In genomic region chr12:110088936-110089335, GRCh38 we compare ENCODE assay signal across 23 cellular contexts. TPM values are rescaled to one million over a fixed set of nuclear protein-coding genes. Genes with fewer than 3 reads are reported as not detected.
A peak's percentile ranks its signal among the peaks of the same experiment; 100 is the strongest.
DNase-seq lines count a peak whose midpoint lies in the region; ATAC-seq, FAIRE-seq and TF ChIP-seq lines count a peak whose summit lies in the region.
"Had no signal": no experiment of that assay in that cellular context is flagged by ENCODE, and none has a peak within 500 bp of the region (broad histone marks: within the 10 kb centered on the region; RNA-seq: fewer than 3 reads in every experiment).

No MANE protein-coding gene starts in this region.

- no peak for TF ChIP-seq CTCF in heart left ventricle (IDR thresholded peaks at IDR 0.05)

- no peak for FAIRE-seq in GM12891 (lab: Jason Lieb, UNC)
- FAIRE-seq: GM12892, keratinocyte, pancreas had no signal

- H3K36me3 ChIP-seq in heart left ventricle: no peaks in the 10 kb centered on the region
- H3K36me3 ChIP-seq in naive thymus-derived CD4-positive, alpha-beta T cell (ENCODE audit: control insufficient read depth in 2 of 3, insufficient read depth in 3 of 3, low read length in 3 of 3): no peaks in the 10 kb centered on the region
- H3K36me3 ChIP-seq: pancreas, sigmoid colon, SJCRH30, thoracic aorta had no signal

- H3K4me3 ChIP-seq in heart left ventricle: no peak overlapping the region
- H3K4me3 ChIP-seq in naive thymus-derived CD4-positive, alpha-beta T cell (ENCODE audit: low read length): no peak overlapping the region
- H3K4me3 ChIP-seq: pancreas, sigmoid colon, SJCRH30, thoracic aorta had no signal

- peaks cover 0 to 3% (median 0%) of the 10 kb centered on the region in 5 donors for H3K36me3 Mint-ChIP-seq in naive thymus-derived CD4-positive, alpha-beta T cell
- no peaks in the 10 kb centered on the region for H3K36me3 Mint-ChIP-seq in activated naive CD4-positive, alpha-beta T cell treated with anti-CD3 and anti-CD28 coated beads for 36 hours (ENCODE audit: low read depth)
- H3K36me3 Mint-ChIP-seq: WTC11 had no signal

- intact Hi-C loops in heart left ventricle (cut with DNase I): no loop called here
- intact Hi-C loops in naive thymus-derived CD4-positive, alpha-beta T cell (cut with micrococcal nuclease): no loop called here
- intact Hi-C loops in activated naive CD4-positive, alpha-beta T cell treated with anti-CD3 and anti-CD28 coated beads for 36 hours (cut with micrococcal nuclease): no loop called here

- H3K9me3 ChIP-seq in heart left ventricle: no peaks in the 10 kb centered on the region
- no peaks in the 10 kb centered on the region for H3K9me3 ChIP-seq in naive thymus-derived CD4-positive, alpha-beta T cell (ENCODE audit: control insufficient read depth in 2 of 3, low read length in 3 of 3)
- H3K9me3 ChIP-seq: pancreas, sigmoid colon, SJCRH30, thoracic aorta had no signal

- peaks cover 0 to 9% (median 0%) of the 10 kb centered on the region in 7 donors for H3K4me1 Mint-ChIP-seq in naive thymus-derived CD4-positive, alpha-beta T cell
- H3K4me1 Mint-ChIP-seq in activated naive CD4-positive, alpha-beta T cell treated with anti-CD3 and anti-CD28 coated beads for 36 hours (ENCODE audit: low read depth): no peaks in the 10 kb centered on the region
- H3K4me1 Mint-ChIP-seq: CD8-positive, alpha-beta memory T cell; nephron; T-helper 17 cell; WTC11 had no signal

- peak overlapping the region in 1 of 12 donors; percentile 79 for H3K27ac ChIP-seq in heart left ventricle
- H3K27ac ChIP-seq in naive thymus-derived CD4-positive, alpha-beta T cell (ENCODE audit: low read depth, low read length): no peak overlapping the region
- H3K27ac ChIP-seq: pancreas, sigmoid colon, SJCRH30, thoracic aorta had no signal

- H3K9me3 Mint-ChIP-seq in naive thymus-derived CD4-positive, alpha-beta T cell: peaks cover 0 to 5% (median 0%) of the 10 kb centered on the region in 11 donors
- no peaks in the 10 kb centered on the region for H3K9me3 Mint-ChIP-seq in activated naive CD4-positive, alpha-beta T cell treated with anti-CD3 and anti-CD28 coated beads for 36 hours
- H3K9me3 Mint-ChIP-seq: CD8-positive, alpha-beta memory T cell; nephron; WTC11 had no signal

- H3K27me3 ChIP-seq in heart left ventricle: peaks cover 0 to 8% (median 0%) of the 10 kb centered on the region in 9 donors
- no peaks in the 10 kb centered on the region for H3K27me3 ChIP-seq in naive thymus-derived CD4-positive, alpha-beta T cell (ENCODE audit: control insufficient read depth in 2 of 2, insufficient read depth in 2 of 2, low read length in 2 of 2)
- H3K27me3 ChIP-seq: pancreas, sigmoid colon, SJCRH30 had no signal

- WGBS in heart left ventricle, 4 donors: 81 to 88% (median 85%) methylated on average over 5 of the region's 5 CpGs

- no peak for DNase-seq in GM12891 (ENCODE audit: insufficient read length, low spot score)
- peak; percentile 69 for DNase-seq in NOMO-1 treated with DMSO at 0.1 percent for 48 hours (lab: John Stamatoyannopoulos, UW; ENCODE audit: unreplicated experiment)
- DNase-seq in heart left ventricle: no peak
- DNase-seq in naive thymus-derived CD4-positive, alpha-beta T cell: no peak
- DNase-seq in central memory CD4-positive, alpha-beta T cell: no peak
- no peak for DNase-seq in activated naive CD4-positive, alpha-beta T cell treated with anti-CD3 and anti-CD28 coated beads for 36 hours
- DNase-seq: activated CD4-positive, alpha-beta T cell treated with anti-CD3 and anti-CD28 coated beads, Interleukin-2, amount 50 U/mL, for 48 hours; activated effector memory CD4-positive, alpha-beta T cell treated with anti-CD3 and anti-CD28 coated beads, Interleukin-2, amount 50 U/mL, for 16 hours; CD8-positive, alpha-beta memory T cell; foreskin fibroblast; H7; NCI-H2171; NCI-H524 treated with DMSO at 0.1 percent for 48 hours; pancreas; sigmoid colon; SJCRH30; T-helper 17 cell had no signal

- H3K4me3 Mint-ChIP-seq in naive thymus-derived CD4-positive, alpha-beta T cell: no peak overlapping the region
- H3K4me3 Mint-ChIP-seq in activated naive CD4-positive, alpha-beta T cell treated with anti-CD3 and anti-CD28 coated beads for 36 hours: no peak overlapping the region
- H3K4me3 Mint-ChIP-seq: CD8-positive, alpha-beta memory T cell; nephron; T-helper 17 cell; WTC11 had no signal

- TF ChIP-seq POLR2A in GM12891 (IDR thresholded peaks at IDR 0.05; ENCODE audit: low read depth, low read length): no peak
- no peak for TF ChIP-seq POLR2A in heart left ventricle (IDR thresholded peaks at IDR 0.05)

- H3K27ac Mint-ChIP-seq in naive thymus-derived CD4-positive, alpha-beta T cell: no peak overlapping the region
- H3K27ac Mint-ChIP-seq in activated naive CD4-positive, alpha-beta T cell treated with anti-CD3 and anti-CD28 coated beads for 36 hours: no peak overlapping the region
- H3K27ac Mint-ChIP-seq: CD8-positive, alpha-beta memory T cell; nephron; T-helper 17 cell; WTC11 had no signal

- CTCF ChIA-PET in naive thymus-derived CD4-positive, alpha-beta T cell (lab: Charles Lee): no interaction called here
- CTCF ChIA-PET in activated naive CD4-positive, alpha-beta T cell treated with anti-CD3 and anti-CD28 coated beads for 36 hours (lab: Charles Lee): interaction anchor here (0.5 to 2.0 kb wide), 3 partner anchors 11 to 512 kb away, joined by 3 to 11 read pairs (median 3); no protein-coding TSS in a partner anchor

- POLR2A ChIA-PET in naive thymus-derived CD4-positive, alpha-beta T cell (lab: Charles Lee): no interaction called here

- peaks cover 0 to 63% (median 6%) of the 10 kb centered on the region in 5 donors for H3K27me3 Mint-ChIP-seq in naive thymus-derived CD4-positive, alpha-beta T cell
- peaks cover 4% of the 10 kb centered on the region for H3K27me3 Mint-ChIP-seq in activated naive CD4-positive, alpha-beta T cell treated with anti-CD3 and anti-CD28 coated beads for 36 hours (ENCODE audit: low read depth)

- peak in 3 of 4 donors; percentile 39 to 52 (median 49) for ATAC-seq in heart left ventricle
- ATAC-seq in naive thymus-derived CD4-positive, alpha-beta T cell: peak; percentile 63
- no peak for ATAC-seq in GM18870 (IDR thresholded peaks at IDR 0.05; ENCODE audit: unreplicated experiment)
- ATAC-seq: T-helper 17 cell, WTC11 had no signal

- peaks cover 0 to 19% (median 0%) of the 10 kb centered on the region in 12 donors for H3K4me1 ChIP-seq in heart left ventricle
- no peaks in the 10 kb centered on the region for H3K4me1 ChIP-seq in naive thymus-derived CD4-positive, alpha-beta T cell (ENCODE audit: control insufficient read depth in 2 of 2, insufficient read depth in 2 of 2, low read length in 2 of 2)
- H3K4me1 ChIP-seq: pancreas, sigmoid colon, SJCRH30 had no signal

TF ChIP-seq in GM12891, 5 proteins besides CTCF, POLR2A, EP300 and RAD21:
- no peak for TF ChIP-seq TAF1 (IDR thresholded peaks at IDR 0.05; ENCODE audit: low read depth, low read length)
- TF ChIP-seq SPI1 (IDR thresholded peaks at IDR 0.05; ENCODE audit: low read depth, low read length): 0 out of 2 replicates have a peak, but pooled peaks have one; percentile 13

RNA-seq across cellular contexts. Expression of gene IFT81, which starts 35.2 kb away (rescaled TPM):
- polyA plus RNA-seq in GM12891 (2012; ENCODE audit: low read depth, missing spikeins): 5.7 TPM
- 1 to 10 TPM; 6.1 to 9.8 (median 8.9) TPM for total RNA-seq in heart left ventricle
- polyA plus RNA-seq in heart left ventricle: 1 to 10 TPM; 4.3 to 6.7 TPM
- total RNA-seq in naive thymus-derived CD4-positive, alpha-beta T cell: 1 to 10 TPM in 4 of 5 experiments, under 1 TPM in 1; 0.66 to 1.3 (median 1.3) TPM
- under 1 TPM; 0.72 to 0.99 TPM for polyA plus RNA-seq in naive thymus-derived CD4-positive, alpha-beta T cell
- total RNA-seq in activated naive CD4-positive, alpha-beta T cell treated with anti-CD3 and anti-CD28 coated beads for 36 hours: 1 to 10 TPM; 1.7 to 2.2 TPM

RNA-seq across cellular contexts. Expression of gene C12orf76, which starts 40.6 kb away (rescaled TPM):
- polyA plus RNA-seq in GM12891 (2012; ENCODE audit: low read depth, missing spikeins): 17.1 TPM
- total RNA-seq in heart left ventricle: 10 to 100 TPM in 1 of 9 donors, 1 to 10 TPM in 8; 3.5 to 13.3 (median 4.7) TPM
- 1 to 10 TPM; 4.1 to 7.5 TPM for polyA plus RNA-seq in heart left ventricle
- 10 to 100 TPM; 14.6 to 28.7 (median 27.8) TPM for total RNA-seq in naive thymus-derived CD4-positive, alpha-beta T cell
- 10 to 100 TPM; 14.3 to 21.0 TPM for polyA plus RNA-seq in naive thymus-derived CD4-positive, alpha-beta T cell
- 10 to 100 TPM; 12.1 to 12.9 TPM for total RNA-seq in activated naive CD4-positive, alpha-beta T cell treated with anti-CD3 and anti-CD28 coated beads for 36 hours
